ENCODE assay signal across 23 cellular contexts in genomic region chr2:31986906-31987305, GRCh38. TPM values are rescaled to one million over a fixed set of nuclear protein-coding genes. Genes with fewer than 3 reads are reported as not detected.
DNase-seq lines count a peak whose midpoint lies in the region; ATAC-seq, FAIRE-seq and TF ChIP-seq lines count a peak whose summit lies in the region.
"Had no signal": no experiment of that assay in that cellular context is flagged by ENCODE, and none has a peak within 500 bp of the region (broad histone marks: within the 10 kb centered on the region; RNA-seq: fewer than 3 reads in every experiment).

No MANE protein-coding gene starts in this region.

- no peak overlapping the region for H4K91ac ChIP-seq in trophoblast cell (ENCODE audit: low read depth, low read length)

- no peak overlapping the region for H4K12ac ChIP-seq in trophoblast cell (ENCODE audit: low read depth, low read length)

- H4K20me1 ChIP-seq in PC-9 (ENCODE audit: insufficient read depth): peaks cover 11% of the 10 kb centered on the region; the same call in 1 of the 2 replicates

- no peak for ATAC-seq in activated CD8-positive, alpha-beta T cell treated with anti-CD3 and anti-CD28 coated beads for 36 hours
- ATAC-seq in activated CD8-positive, alpha-beta T cell treated with anti-CD3 and anti-CD28 coated beads, Interleukin-2, amount 10 ng/mL, durations not matched to agents 7 days and 5 days: no peak
- ATAC-seq: T-cell had no signal

- POLR2A ChIA-PET in activated CD8-positive, alpha-beta T cell treated with anti-CD3 and anti-CD28 coated beads for 36 hours (lab: Charles Lee): interaction anchor here (1.1 to 1.4 kb wide), 2 partner anchors 11 to 13 kb away, joined by 3 read pairs; no protein-coding TSS in a partner anchor
- POLR2A ChIA-PET in activated CD8-positive, alpha-beta T cell treated with anti-CD3 and anti-CD28 coated beads, Interleukin-2, amount 10 ng/mL, durations not matched to agents 7 days and 5 days (lab: Charles Lee): no interaction called here
- POLR2A ChIA-PET in HEK293 (lab: Yijun Ruan, JAX) (no interaction called here), PC-9 (lab: Charles Lee; ENCODE audit: unreplicated experiment) (no interaction called here)

- H3F3A ChIP-seq in PC-9 (ENCODE audit: insufficient read depth, low read depth): no peaks in the 10 kb centered on the region

- no peak overlapping the region for H3K4ac ChIP-seq in trophoblast cell (ENCODE audit: low read depth, low read length)

- 0 out of 2 replicates have a peak overlapping the region, but pooled peaks have one; percentile 31 for H3K27ac ChIP-seq in HEK293 (ENCODE audit: extremely low read depth, low read depth, low read length)
- peak overlapping the region; percentile 26 for H3K27ac ChIP-seq in epithelial cell of prostate
- peak overlapping the region; percentile 14 for H3K27ac ChIP-seq in trophoblast cell (ENCODE audit: low read depth, low read length)
- H3K27ac ChIP-seq in PC-9: no peak overlapping the region; the same call in 1 of the 2 replicates
- no peak overlapping the region for H3K27ac ChIP-seq in vagina

- no peak overlapping the region for H3K18ac ChIP-seq in trophoblast cell (ENCODE audit: low read length)

- H3K79me1 ChIP-seq in trophoblast cell (ENCODE audit: low read length): no peaks in the 10 kb centered on the region

- no peaks in the 10 kb centered on the region; a peak in 1 of 3 replicates for H3K36me3 ChIP-seq in HEK293 (ENCODE audit: control insufficient read depth in 2 of 2, insufficient read depth in 1 of 2, low read length in 2 of 2)
- no peaks in the 10 kb centered on the region for H3K36me3 ChIP-seq in trophoblast cell (ENCODE audit: control insufficient read depth in 1 of 2, insufficient read depth in 2 of 2, low read length in 2 of 2)
- H3K36me3 ChIP-seq in PC-9 (ENCODE audit: low read depth): no peaks in the 10 kb centered on the region; the same call in none of the 2 replicates
- H3K36me3 ChIP-seq in vagina: no peaks in the 10 kb centered on the region
- H3K36me3 ChIP-seq: heart left ventricle had no signal

- no peak for FAIRE-seq in H54 (lab: Jason Lieb, UNC)
- FAIRE-seq: TTC549 had no signal

- intact Hi-C loops in activated CD8-positive, alpha-beta T cell treated with anti-CD3 and anti-CD28 coated beads for 36 hours (cut with micrococcal nuclease): no loop called here
- intact Hi-C loops in PC-9 (cut with micrococcal nuclease; ENCODE audit: unreplicated experiment) (no loop called here), vagina (cut with DNase I) (no loop called here)

- H3K9me3 ChIP-seq in HEK293 (ENCODE audit: control insufficient read depth, insufficient read depth, low read depth, low read length) (no peaks in the 10 kb centered on the region), trophoblast cell (ENCODE audit: insufficient read depth, low read depth, low read length) (no peaks in the 10 kb centered on the region), PC-9 (ENCODE audit: insufficient read depth, low read depth) (no peaks in the 10 kb centered on the region), vagina (no peaks in the 10 kb centered on the region)

- H3K4me3 ChIP-seq in HEK293 (ENCODE audit: low read depth, low read length) (no peak overlapping the region), trophoblast cell (ENCODE audit: low read depth, low read length) (no peak overlapping the region), PC-9 (no peak overlapping the region), vagina (no peak overlapping the region)
- H3K4me3 ChIP-seq: heart left ventricle had no signal

- H2AK5ac ChIP-seq in trophoblast cell (ENCODE audit: low read length): no peak overlapping the region

- H4K8ac ChIP-seq in trophoblast cell (ENCODE audit: low read depth, low read length): no peak overlapping the region

- no peak overlapping the region for H3K4me3 Mint-ChIP-seq in activated CD8-positive, alpha-beta T cell treated with anti-CD3 and anti-CD28 coated beads for 36 hours
- H3K4me3 Mint-ChIP-seq in activated CD8-positive, alpha-beta T cell treated with anti-CD3 and anti-CD28 coated beads, Interleukin-2, amount 10 ng/mL, durations not matched to agents 7 days and 5 days: no peak overlapping the region
- H3K4me3 Mint-ChIP-seq: neural crest cell, T-cell had no signal

- no peaks in the 10 kb centered on the region for H3K27me3 Mint-ChIP-seq in activated CD8-positive, alpha-beta T cell treated with anti-CD3 and anti-CD28 coated beads for 36 hours
- no peaks in the 10 kb centered on the region for H3K27me3 Mint-ChIP-seq in activated CD8-positive, alpha-beta T cell treated with anti-CD3 and anti-CD28 coated beads, Interleukin-2, amount 10 ng/mL, durations not matched to agents 7 days and 5 days (ENCODE audit: low read depth)
- H3K27me3 Mint-ChIP-seq: T-cell had no signal

- peaks cover 15% of the 10 kb centered on the region for H3K36me3 Mint-ChIP-seq in activated CD8-positive, alpha-beta T cell treated with anti-CD3 and anti-CD28 coated beads for 36 hours (ENCODE audit: low read depth)
- H3K36me3 Mint-ChIP-seq in activated CD8-positive, alpha-beta T cell treated with anti-CD3 and anti-CD28 coated beads, Interleukin-2, amount 10 ng/mL, durations not matched to agents 7 days and 5 days (ENCODE audit: low read depth): peaks cover 14% of the 10 kb centered on the region

- no peak for DNase-seq in activated CD8-positive, alpha-beta T cell treated with anti-CD3 and anti-CD28 coated beads for 36 hours
- DNase-seq in activated CD8-positive, alpha-beta T cell treated with anti-CD3 and anti-CD28 coated beads, Interleukin-2, amount 10 ng/mL, durations not matched to agents 7 days and 5 days: no peak
- no peak for DNase-seq in epithelial cell of prostate (ENCODE audit: low read depth, low spot score)
- no peak for DNase-seq in trophoblast cell
- no peak for DNase-seq in PC-9
- DNase-seq in vagina (ENCODE audit: extremely low spot score in 2 of 2): no peak
- DNase-seq in H54 (ENCODE audit: insufficient read length, low spot score): no peak
- DNase-seq: activated CD4-positive, CD25-positive, alpha-beta regulatory T cell treated with anti-CD3 and anti-CD28 coated beads, Interleukin-2, amount 50 U/mL, for 72 hours; activated naive CD4-positive, alpha-beta T cell treated with anti-CD3 and anti-CD28 coated beads, Interleukin-2, amount 50 U/mL, for 16 hours; activated T-cell treated with anti-CD3 and anti-CD28 coated beads, Interleukin-2, amount 50 U/mL, for 72 hours; AML-193; aorta; GF-D8; KG1; MM.1S; NCI-H1417 treated with DMSO at 0.1 percent for 48 hours; NCI-H510A treated with DMSO at 0.1 percent for 48 hours; posterior cingulate gyrus; T-cell had no signal

- H3K4me2 ChIP-seq in trophoblast cell (ENCODE audit: low read length) (no peak overlapping the region), PC-9 (no peak overlapping the region)

- H3K9ac ChIP-seq in trophoblast cell (ENCODE audit: low read length): no peak overlapping the region

- H3K79me2 ChIP-seq in trophoblast cell (ENCODE audit: control insufficient read depth, insufficient read depth, low read length, poor library complexity) (peaks cover 3% of the 10 kb centered on the region), PC-9 (ENCODE audit: low read depth) (peaks cover 98% of the 10 kb centered on the region)

- H2AFZ ChIP-seq in trophoblast cell (ENCODE audit: insufficient read depth, low read length, poor library complexity) (no peak overlapping the region), PC-9 (no peak overlapping the region)

- peak overlapping the region; percentile 53 for H3K27ac Mint-ChIP-seq in activated CD8-positive, alpha-beta T cell treated with anti-CD3 and anti-CD28 coated beads for 36 hours
- H3K27ac Mint-ChIP-seq in activated CD8-positive, alpha-beta T cell treated with anti-CD3 and anti-CD28 coated beads, Interleukin-2, amount 10 ng/mL, durations not matched to agents 7 days and 5 days: no peak overlapping the region
- H3K27ac Mint-ChIP-seq: T-cell had no signal

- H3K23ac ChIP-seq in trophoblast cell (ENCODE audit: low read length): no peak overlapping the region

- BruUV-seq in PC-9 (replicated peaks; lab: Mats Ljungman, UMichigan): no TSS peak

- peaks cover 24% of the 10 kb centered on the region for H3K4me1 Mint-ChIP-seq in activated CD8-positive, alpha-beta T cell treated with anti-CD3 and anti-CD28 coated beads for 36 hours (ENCODE audit: low read depth)
- peaks cover 6% of the 10 kb centered on the region for H3K4me1 Mint-ChIP-seq in activated CD8-positive, alpha-beta T cell treated with anti-CD3 and anti-CD28 coated beads, Interleukin-2, amount 10 ng/mL, durations not matched to agents 7 days and 5 days (ENCODE audit: low read depth)

- H2BK5ac ChIP-seq in trophoblast cell (ENCODE audit: low read depth, low read length, poor library complexity): no peak overlapping the region

- no peaks in the 10 kb centered on the region for H3K9me3 Mint-ChIP-seq in activated CD8-positive, alpha-beta T cell treated with anti-CD3 and anti-CD28 coated beads for 36 hours
- H3K9me3 Mint-ChIP-seq in activated CD8-positive, alpha-beta T cell treated with anti-CD3 and anti-CD28 coated beads, Interleukin-2, amount 10 ng/mL, durations not matched to agents 7 days and 5 days (ENCODE audit: insufficient read depth): peaks cover 2% of the 10 kb centered on the region
- H3K9me3 Mint-ChIP-seq: activated T-cell treated with anti-CD3 and anti-CD28 coated beads, Interleukin-2, amount 50 U/mL, for 72 hours; neural crest cell; T-cell had no signal

- H2BK120ac ChIP-seq in trophoblast cell (ENCODE audit: insufficient read depth, low read length, poor library complexity): no peak overlapping the region

- no peak for TF ChIP-seq CTCF in activated CD8-positive, alpha-beta T cell treated with anti-CD3 and anti-CD28 coated beads for 36 hours (IDR thresholded peaks at IDR 0.05)
- TF ChIP-seq CTCF in HEK293 (tag by site-specific recombination; IDR thresholded peaks at IDR 0.05) (no peak), PC-9 (conservative IDR thresholded peaks at IDR 0.05) (no peak), vagina (IDR thresholded peaks at IDR 0.05) (no peak)

- CTCF ChIA-PET in activated CD8-positive, alpha-beta T cell treated with anti-CD3 and anti-CD28 coated beads for 36 hours (lab: Charles Lee): no interaction called here
- CTCF ChIA-PET in activated CD8-positive, alpha-beta T cell treated with anti-CD3 and anti-CD28 coated beads, Interleukin-2, amount 10 ng/mL, durations not matched to agents 7 days and 5 days (lab: Charles Lee): no interaction called here
- CTCF ChIA-PET in HEK293 (lab: Yijun Ruan, JAX): no interaction called here
- CTCF ChIA-PET in PC-9 (lab: Charles Lee): no interaction called here

- no peak for TF ChIP-seq POLR2A in vagina (IDR thresholded peaks at IDR 0.05)
- TF ChIP-seq POLR2A in H54 (IDR thresholded peaks at IDR 0.05; ENCODE audit: low read depth, low read length): no peak

- H3K14ac ChIP-seq in trophoblast cell (ENCODE audit: low read length): no peak overlapping the region

- no peaks in the 10 kb centered on the region for H3K27me3 ChIP-seq in trophoblast cell (ENCODE audit: insufficient read depth, low read length)
- no peaks in the 10 kb centered on the region for H3K27me3 ChIP-seq in PC-9 (ENCODE audit: insufficient read depth, low read depth)
- H3K27me3 ChIP-seq in vagina: no peaks in the 10 kb centered on the region
- H3K27me3 ChIP-seq: heart left ventricle had no signal

- no CpG with 5 or more reads among the region's 3 CpGs for WGBS in trophoblast cell (ENCODE audit: extremely low coverage, insufficient coverage, insufficient read length)

- H3K4me1 ChIP-seq in HEK293 (ENCODE audit: control insufficient read depth, insufficient read depth, low read length) (peaks cover 10% of the 10 kb centered on the region; the same call in 1 of the 2 replicates), trophoblast cell (ENCODE audit: control insufficient read depth in 1 of 2, insufficient read depth in 2 of 2, low read length in 2 of 2) (no peaks in the 10 kb centered on the region), PC-9 (replicated peaks; ENCODE audit: insufficient read depth) (peaks cover 2% of the 10 kb centered on the region; the same call in 1 of the 2 replicates), vagina (peaks cover 14% of the 10 kb centered on the region)

- no peaks in the 10 kb centered on the region for H3K9me2 ChIP-seq in PC-9 (ENCODE audit: insufficient read depth)

- H2BK12ac ChIP-seq in trophoblast cell (ENCODE audit: low read length): no peak overlapping the region

RNA-seq across cellular contexts. Expression of gene MEMO1, which starts 23.9 kb away (rescaled TPM):
- 10 to 100 TPM; 46.5 to 46.9 TPM for total RNA-seq in activated CD8-positive, alpha-beta T cell treated with anti-CD3 and anti-CD28 coated beads for 36 hours
- 10 to 100 TPM; 50.5 to 51.5 TPM for total RNA-seq in activated CD8-positive, alpha-beta T cell treated with anti-CD3 and anti-CD28 coated beads, Interleukin-2, amount 10 ng/mL, durations not matched to agents 7 days and 5 days
- polyA plus RNA-seq in trophoblast cell (2013): 34.5 and 36.0 TPM in 2 replicates
- total RNA-seq in PC-9 (2021) (29.5 and 40.2 TPM in 2 replicates), vagina (36.3 TPM)

RNA-seq across cellular contexts. Expression of gene DPY30, which starts 52.7 kb away (rescaled TPM):
- 10 to 100 TPM; 68.5 to 68.8 TPM for total RNA-seq in activated CD8-positive, alpha-beta T cell treated with anti-CD3 and anti-CD28 coated beads for 36 hours
- total RNA-seq in activated CD8-positive, alpha-beta T cell treated with anti-CD3 and anti-CD28 coated beads, Interleukin-2, amount 10 ng/mL, durations not matched to agents 7 days and 5 days: 10 to 100 TPM; 70.0 to 71.3 TPM
- polyA plus RNA-seq in trophoblast cell (2013): 161 and 163 TPM in 2 replicates
- total RNA-seq in PC-9 (2021) (89.6 and 109 TPM in 2 replicates), vagina (41.3 TPM)

Comparison
In these comparisons a context has a peak if more than half of its experiments do, and no peak if none do; other contexts are left out.
1. H3K27ac ChIP-seq: peak in HEK293 (single experiment), epithelial cell of prostate (single experiment) and trophoblast cell (single experiment); none in PC-9 (single experiment) and vagina (single experiment).